ENCODE assay signal across 2 cellular contexts in genomic region chrX:130702867-130703707, GRCh38.
TF ChIP-seq lines count a peak whose summit lies in the region.

No MANE protein-coding gene starts in this region.

TF ChIP-seq in IMR-90, 13 proteins besides CTCF, POLR2A, EP300 and RAD21:
- no peak for TF ChIP-seq RFX5 (IDR thresholded peaks at IDR 0.05; ENCODE audit: low read depth, low read length)
- no peak for TF ChIP-seq NFE2L2 (IDR thresholded peaks at IDR 0.05; ENCODE audit: low read depth, low read length)
- no peak for TF ChIP-seq CEBPB (IDR thresholded peaks at IDR 0.05; ENCODE audit: low read depth, low read length)
- no peak for TF ChIP-seq SMC3 (IDR thresholded peaks at IDR 0.05; ENCODE audit: low read depth, low read length)

TF ChIP-seq in endothelial cell of umbilical vein, 7 proteins besides CTCF, POLR2A, EP300 and RAD21:
- no peak for TF ChIP-seq JUN (IDR thresholded peaks at IDR 0.05; ENCODE audit: borderline replicate concordance, insufficient read depth, insufficient read length, low read depth)
- peak; percentile 7 for TF ChIP-seq FOS (IDR thresholded peaks at IDR 0.05; ENCODE audit: borderline replicate concordance, insufficient read depth, low read length)
- TF ChIP-seq EZH2 (IDR thresholded peaks at IDR 0.05; ENCODE audit: borderline replicate concordance, low read depth, low read length, severe bottlenecking), result no peak
